Comparison of ENCODE assay signal across 1 cellular context in the genomic region with DNA sequence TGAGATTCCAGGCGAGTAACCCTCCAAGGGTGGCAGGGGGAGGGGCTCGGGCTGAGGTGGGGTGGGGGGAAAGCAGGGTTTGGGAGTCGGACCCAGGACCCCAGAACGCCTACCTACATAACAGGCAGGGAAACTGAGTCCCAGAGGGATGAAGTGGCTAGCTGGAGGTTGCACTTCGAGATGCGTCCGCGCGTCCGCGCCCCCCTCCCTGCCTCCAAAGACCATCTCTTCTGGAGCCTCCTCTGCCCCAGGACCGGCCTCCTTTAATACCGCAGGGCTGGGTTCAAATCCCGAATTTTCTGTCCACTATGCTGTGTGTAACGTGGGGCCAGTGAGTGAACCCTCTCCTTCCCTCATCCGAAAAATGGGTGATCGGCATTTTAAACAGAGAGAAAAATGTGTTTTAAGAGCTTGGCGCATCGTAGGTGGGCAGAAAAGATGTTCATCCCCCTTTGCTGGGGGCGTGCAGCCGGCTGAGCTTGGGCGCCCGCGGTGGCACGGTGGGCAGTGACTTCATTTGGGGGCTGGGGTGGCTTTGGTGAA.
TF ChIP-seq lines count a peak whose summit lies in the region.

No MANE protein-coding gene starts in this region.

TF ChIP-seq in GM23338, 12 proteins besides CTCF, POLR2A, EP300 and RAD21:
- TF ChIP-seq, protein P1, sequence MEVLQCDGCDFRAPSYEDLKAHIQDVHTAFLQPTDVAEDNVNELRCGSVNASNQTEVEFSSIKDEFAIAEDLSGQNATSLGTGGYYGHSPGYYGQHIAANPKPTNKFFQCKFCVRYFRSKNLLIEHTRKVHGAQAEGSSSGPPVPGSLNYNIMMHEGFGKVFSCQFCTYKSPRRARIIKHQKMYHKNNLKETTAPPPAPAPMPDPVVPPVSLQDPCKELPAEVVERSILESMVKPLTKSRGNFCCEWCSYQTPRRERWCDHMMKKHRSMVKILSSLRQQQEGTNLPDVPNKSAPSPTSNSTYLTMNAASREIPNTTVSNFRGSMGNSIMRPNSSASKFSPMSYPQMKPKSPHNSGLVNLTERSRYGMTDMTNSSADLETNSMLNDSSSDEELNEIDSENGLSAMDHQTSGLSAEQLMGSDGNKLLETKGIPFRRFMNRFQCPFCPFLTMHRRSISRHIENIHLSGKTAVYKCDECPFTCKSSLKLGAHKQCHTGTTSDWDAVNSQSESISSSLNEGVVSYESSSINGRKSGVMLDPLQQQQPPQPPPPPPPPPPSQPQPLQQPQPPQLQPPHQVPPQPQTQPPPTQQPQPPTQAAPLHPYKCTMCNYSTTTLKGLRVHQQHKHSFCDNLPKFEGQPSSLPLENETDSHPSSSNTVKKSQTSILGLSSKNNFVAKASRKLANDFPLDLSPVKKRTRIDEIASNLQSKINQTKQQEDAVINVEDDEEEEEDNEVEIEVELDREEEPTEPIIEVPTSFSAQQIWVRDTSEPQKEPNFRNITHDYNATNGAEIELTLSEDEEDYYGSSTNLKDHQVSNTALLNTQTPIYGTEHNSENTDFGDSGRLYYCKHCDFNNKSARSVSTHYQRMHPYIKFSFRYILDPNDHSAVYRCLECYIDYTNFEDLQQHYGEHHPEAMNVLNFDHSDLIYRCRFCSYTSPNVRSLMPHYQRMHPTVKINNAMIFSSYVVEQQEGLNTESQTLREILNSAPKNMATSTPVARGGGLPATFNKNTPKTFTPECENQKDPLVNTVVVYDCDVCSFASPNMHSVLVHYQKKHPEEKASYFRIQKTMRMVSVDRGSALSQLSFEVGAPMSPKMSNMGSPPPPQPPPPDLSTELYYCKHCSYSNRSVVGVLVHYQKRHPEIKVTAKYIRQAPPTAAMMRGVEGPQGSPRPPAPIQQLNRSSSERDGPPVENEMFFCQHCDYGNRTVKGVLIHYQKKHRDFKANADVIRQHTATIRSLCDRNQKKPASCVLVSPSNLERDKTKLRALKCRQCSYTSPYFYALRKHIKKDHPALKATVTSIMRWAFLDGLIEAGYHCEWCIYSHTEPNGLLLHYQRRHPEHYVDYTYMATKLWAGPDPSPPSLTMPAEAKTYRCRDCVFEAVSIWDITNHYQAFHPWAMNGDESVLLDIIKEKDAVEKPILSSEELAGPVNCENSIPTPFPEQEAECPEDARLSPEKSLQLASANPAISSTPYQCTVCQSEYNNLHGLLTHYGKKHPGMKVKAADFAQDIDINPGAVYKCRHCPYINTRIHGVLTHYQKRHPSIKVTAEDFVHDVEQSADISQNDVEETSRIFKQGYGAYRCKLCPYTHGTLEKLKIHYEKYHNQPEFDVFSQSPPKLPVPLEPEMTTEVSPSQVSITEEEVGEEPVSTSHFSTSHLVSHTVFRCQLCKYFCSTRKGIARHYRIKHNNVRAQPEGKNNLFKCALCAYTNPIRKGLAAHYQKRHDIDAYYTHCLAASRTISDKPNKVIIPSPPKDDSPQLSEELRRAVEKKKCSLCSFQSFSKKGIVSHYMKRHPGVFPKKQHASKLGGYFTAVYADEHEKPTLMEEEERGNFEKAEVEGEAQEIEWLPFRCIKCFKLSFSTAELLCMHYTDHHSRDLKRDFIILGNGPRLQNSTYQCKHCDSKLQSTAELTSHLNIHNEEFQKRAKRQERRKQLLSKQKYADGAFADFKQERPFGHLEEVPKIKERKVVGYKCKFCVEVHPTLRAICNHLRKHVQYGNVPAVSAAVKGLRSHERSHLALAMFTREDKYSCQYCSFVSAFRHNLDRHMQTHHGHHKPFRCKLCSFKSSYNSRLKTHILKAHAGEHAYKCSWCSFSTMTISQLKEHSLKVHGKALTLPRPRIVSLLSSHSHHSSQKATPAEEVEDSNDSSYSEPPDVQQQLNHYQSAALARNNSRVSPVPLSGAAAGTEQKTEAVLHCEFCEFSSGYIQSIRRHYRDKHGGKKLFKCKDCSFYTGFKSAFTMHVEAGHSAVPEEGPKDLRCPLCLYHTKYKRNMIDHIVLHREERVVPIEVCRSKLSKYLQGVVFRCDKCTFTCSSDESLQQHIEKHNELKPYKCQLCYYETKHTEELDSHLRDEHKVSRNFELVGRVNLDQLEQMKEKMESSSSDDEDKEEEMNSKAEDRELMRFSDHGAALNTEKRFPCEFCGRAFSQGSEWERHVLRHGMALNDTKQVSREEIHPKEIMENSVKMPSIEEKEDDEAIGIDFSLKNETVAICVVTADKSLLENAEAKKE (CRISPR knock-in tag; IDR thresholded peaks at IDR 0.05) = no peak
- TF ChIP-seq EZH2phosphoT487 (IDR thresholded peaks at IDR 0.05; ENCODE audit: unreplicated experiment) (no peak), NANOG (IDR thresholded peaks at IDR 0.05; ENCODE audit: borderline replicate concordance) (no peak), POLR2AphosphoS5 (IDR thresholded peaks at IDR 0.05; ENCODE audit: low read depth) (no peak), JUNB (IDR thresholded peaks at IDR 0.05; ENCODE audit: unreplicated experiment) (no peak)
- TF ChIP-seq, protein P2, sequence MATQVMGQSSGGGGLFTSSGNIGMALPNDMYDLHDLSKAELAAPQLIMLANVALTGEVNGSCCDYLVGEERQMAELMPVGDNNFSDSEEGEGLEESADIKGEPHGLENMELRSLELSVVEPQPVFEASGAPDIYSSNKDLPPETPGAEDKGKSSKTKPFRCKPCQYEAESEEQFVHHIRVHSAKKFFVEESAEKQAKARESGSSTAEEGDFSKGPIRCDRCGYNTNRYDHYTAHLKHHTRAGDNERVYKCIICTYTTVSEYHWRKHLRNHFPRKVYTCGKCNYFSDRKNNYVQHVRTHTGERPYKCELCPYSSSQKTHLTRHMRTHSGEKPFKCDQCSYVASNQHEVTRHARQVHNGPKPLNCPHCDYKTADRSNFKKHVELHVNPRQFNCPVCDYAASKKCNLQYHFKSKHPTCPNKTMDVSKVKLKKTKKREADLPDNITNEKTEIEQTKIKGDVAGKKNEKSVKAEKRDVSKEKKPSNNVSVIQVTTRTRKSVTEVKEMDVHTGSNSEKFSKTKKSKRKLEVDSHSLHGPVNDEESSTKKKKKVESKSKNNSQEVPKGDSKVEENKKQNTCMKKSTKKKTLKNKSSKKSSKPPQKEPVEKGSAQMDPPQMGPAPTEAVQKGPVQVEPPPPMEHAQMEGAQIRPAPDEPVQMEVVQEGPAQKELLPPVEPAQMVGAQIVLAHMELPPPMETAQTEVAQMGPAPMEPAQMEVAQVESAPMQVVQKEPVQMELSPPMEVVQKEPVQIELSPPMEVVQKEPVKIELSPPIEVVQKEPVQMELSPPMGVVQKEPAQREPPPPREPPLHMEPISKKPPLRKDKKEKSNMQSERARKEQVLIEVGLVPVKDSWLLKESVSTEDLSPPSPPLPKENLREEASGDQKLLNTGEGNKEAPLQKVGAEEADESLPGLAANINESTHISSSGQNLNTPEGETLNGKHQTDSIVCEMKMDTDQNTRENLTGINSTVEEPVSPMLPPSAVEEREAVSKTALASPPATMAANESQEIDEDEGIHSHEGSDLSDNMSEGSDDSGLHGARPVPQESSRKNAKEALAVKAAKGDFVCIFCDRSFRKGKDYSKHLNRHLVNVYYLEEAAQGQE (IDR thresholded peaks at IDR 0.05; ENCODE audit: unreplicated experiment) = no peak
